1 cellular context compared by ENCODE assay signal in genomic region chr6:114344971-114345274, GRCh38.
TF ChIP-seq lines count a peak whose summit lies in the region.

No MANE protein-coding gene starts in this region.

TF ChIP-seq in H1, 55 proteins besides CTCF, POLR2A, EP300 and RAD21:
- TF ChIP-seq RFX5 (IDR thresholded peaks at IDR 0.05; ENCODE audit: borderline replicate concordance, low read depth, low read length) (no peak), SUZ12 (IDR thresholded peaks at IDR 0.05; ENCODE audit: low read length) (no peak), YY1 (IDR thresholded peaks at IDR 0.05; ENCODE audit: low read depth, low read length) (no peak), HDAC6 (IDR thresholded peaks at IDR 0.05; ENCODE audit: low read depth, low read length) (no peak), CHD2 (IDR thresholded peaks at IDR 0.05; ENCODE audit: low read length) (no peak), ATF2 (IDR thresholded peaks at IDR 0.05; ENCODE audit: low read length) (no peak), TEAD4 (IDR thresholded peaks at IDR 0.05; ENCODE audit: low read depth, low read length) (no peak), RNF2 (IDR thresholded peaks at IDR 0.05; ENCODE audit: borderline replicate concordance, low read depth, low read length, missing control alignments, poor library complexity, severe bottlenecking) (no peak), NRF1 (IDR thresholded peaks at IDR 0.05; ENCODE audit: low read depth, low read length) (no peak), SIN3A (conservative IDR thresholded peaks at IDR 0.05 in 1 of 2, IDR thresholded peaks at IDR 0.05 in 1 of 2; ENCODE audit: low read depth in 1 of 2, low read length in 2 of 2) (no peak), KDM5A (IDR thresholded peaks at IDR 0.05; ENCODE audit: low read length) (no peak), CBX5 (IDR thresholded peaks at IDR 0.05; ENCODE audit: low read depth, low read length) (no peak), JUND (IDR thresholded peaks at IDR 0.05; ENCODE audit: low read length) (no peak), KDM4A (IDR thresholded peaks at IDR 0.05; ENCODE audit: low read depth, low read length, severe bottlenecking) (no peak), SP4 (IDR thresholded peaks at IDR 0.05; ENCODE audit: low read length) (no peak), BACH1 (IDR thresholded peaks at IDR 0.05; ENCODE audit: low read length) (no peak), POLR2AphosphoS5 (IDR thresholded peaks at IDR 0.05; ENCODE audit: low read depth, low read length) (no peak), PHF8 (conservative IDR thresholded peaks at IDR 0.05; ENCODE audit: low read depth, low read length) (no peak)
